In the genomic region with DNA sequence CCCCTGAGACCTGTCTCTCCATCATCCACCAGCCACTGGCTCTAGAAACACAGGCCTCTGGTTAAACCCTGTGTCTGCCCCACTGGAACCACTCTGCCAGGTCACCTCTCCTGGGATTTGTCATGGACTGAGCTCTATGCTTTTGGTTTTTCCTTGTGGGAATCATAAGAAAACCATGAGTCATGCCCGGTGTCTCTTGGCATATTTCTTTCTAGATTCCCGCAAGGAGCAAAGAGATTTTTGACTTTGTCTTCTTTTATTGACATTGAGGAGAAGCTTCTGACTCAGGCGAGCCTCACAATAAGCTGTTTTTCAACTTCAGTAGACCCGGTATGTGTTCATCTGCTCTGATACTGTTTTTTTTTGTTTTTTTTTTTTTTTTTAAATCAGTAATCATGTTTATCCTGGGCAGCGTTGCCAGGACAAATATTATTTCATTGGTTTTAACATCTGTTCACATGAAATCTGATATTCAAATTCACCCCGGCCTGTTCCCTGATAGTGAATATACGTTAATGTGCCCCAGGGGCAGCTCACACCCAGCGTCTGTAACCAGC, we compare ENCODE assay signal across 11 cellular contexts.
DNase-seq lines count a peak whose midpoint lies in the region; ATAC-seq and TF ChIP-seq lines count a peak whose summit lies in the region.
"Had no signal": no experiment of that assay in that cellular context is flagged by ENCODE, and none has a peak within 500 bp of the region (broad histone marks: within the 10 kb centered on the region; RNA-seq: fewer than 3 reads in every experiment).

No MANE protein-coding gene starts in this region.

- dilution Hi-C loops in mammary epithelial cell (cut with HindIII; ENCODE audit: low sequenced_read_pairs), result loop anchor here (5.0 kb wide), 1 partner anchor 56 kb away; no protein-coding TSS in a partner anchor

- H3K36me3 ChIP-seq in mammary epithelial cell (ENCODE audit: insufficient read depth, low read length) (no peaks in the 10 kb centered on the region), osteoblast (ENCODE audit: insufficient read depth, low read length) (no peaks in the 10 kb centered on the region), psoas muscle (ENCODE audit: insufficient read depth in 1 of 2, low read depth in 1 of 2) (no peaks in the 10 kb centered on the region), gastroesophageal sphincter (no peaks in the 10 kb centered on the region)
- H3K36me3 ChIP-seq: left ventricle myocardium inferior had no signal

- no TSS peak for BruUV-seq in mammary epithelial cell (replicated peaks; lab: Mats Ljungman, UMichigan)

- TF ChIP-seq POLR2A in gastroesophageal sphincter (IDR thresholded peaks at IDR 0.05), result no peak

- no peaks in the 10 kb centered on the region for H3K9me3 ChIP-seq in mammary epithelial cell (replicated peaks; ENCODE audit: insufficient read depth, low read length)
- H3K9me3 ChIP-seq in osteoblast (ENCODE audit: low read depth, low read length), result no peaks in the 10 kb centered on the region
- no peaks in the 10 kb centered on the region for H3K9me3 ChIP-seq in psoas muscle
- no peaks in the 10 kb centered on the region for H3K9me3 ChIP-seq in gastroesophageal sphincter
- H3K9me3 ChIP-seq: left ventricle myocardium inferior had no signal

- no peak for TF ChIP-seq EP300 in gastroesophageal sphincter (IDR thresholded peaks at IDR 0.05)

- in situ Hi-C loops in Caki2 (cut with HindIII; ENCODE audit: low pct_unique_long_range_greater_than_20kb, low sequenced_read_pairs) (no loop called here), mammary epithelial cell (cut with MboI; ENCODE audit: low sequenced_read_pairs in 2 of 2) (no loop called here)

- TF ChIP-seq CTCF in mammary epithelial cell (conservative IDR thresholded peaks at IDR 0.05 in 1 of 2, IDR thresholded peaks at IDR 0.05 in 1 of 2; ENCODE audit: extremely low read depth in 1 of 2, insufficient read depth in 1 of 2, low read depth in 1 of 2, low read length in 2 of 2), result no peak
- TF ChIP-seq CTCF in osteoblast (IDR thresholded peaks at IDR 0.05; ENCODE audit: extremely low read depth, low read depth, low read length), result no peak
- TF ChIP-seq CTCF in psoas muscle (IDR thresholded peaks at IDR 0.05), result no peak
- TF ChIP-seq CTCF in gastroesophageal sphincter (IDR thresholded peaks at IDR 0.05), result no peak

- 65% methylated on average over 8 of the region's 8 CpGs for WGBS in mammary epithelial cell (ENCODE audit: low coverage, missing lambda C conversion rate)
- WGBS in psoas muscle, 3 donors, result 49 to 73% (median 60%) methylated on average over 8 of the region's 8 CpGs
- 63 to 93% methylated on average over 3 to 8 of the region's 8 CpGs for WGBS in gastroesophageal sphincter (ENCODE audit: low coverage in 1 of 2), 2 donors

- H3K79me2 ChIP-seq in mammary epithelial cell (ENCODE audit: insufficient read depth, low read length), result no peaks in the 10 kb centered on the region
- H3K79me2 ChIP-seq in osteoblast (ENCODE audit: insufficient read depth, low read length), result no peaks in the 10 kb centered on the region

- no peak overlapping the region for H3K4me2 ChIP-seq in mammary epithelial cell (ENCODE audit: insufficient read depth, low read depth, low read length)
- H3K4me2 ChIP-seq in osteoblast (ENCODE audit: insufficient read depth, low read length), result peak overlapping the region; percentile 58

- H3K27me3 ChIP-seq in mammary epithelial cell (ENCODE audit: insufficient read depth, low read length) (no peaks in the 10 kb centered on the region), osteoblast (ENCODE audit: insufficient read depth, low read length) (peaks cover 23% of the 10 kb centered on the region), psoas muscle (ENCODE audit: insufficient read depth in 3 of 3, low read length in 2 of 3) (no peaks in the 10 kb centered on the region), gastroesophageal sphincter (no peaks in the 10 kb centered on the region)

- CTCF ChIA-PET in mammary epithelial cell (lab: Charles Lee; ENCODE audit: low non-redundant PET), result no interaction called here

- no peak overlapping the region for H3K27ac ChIP-seq in mammary epithelial cell (ENCODE audit: insufficient read depth, low read depth, low read length)
- peak overlapping the region; percentile 81 for H3K27ac ChIP-seq in osteoblast (ENCODE audit: low read depth, low read length)
- no peak overlapping the region for H3K27ac ChIP-seq in psoas muscle
- no peak overlapping the region for H3K27ac ChIP-seq in gastroesophageal sphincter
- H3K27ac ChIP-seq: left ventricle myocardium inferior had no signal

- DNase-seq in Caki2 (ENCODE audit: low read depth), result peak; percentile 85
- DNase-seq in NCI-H1694 (lab: John Stamatoyannopoulos, UW), result peak; percentile 78
- peak; percentile 31 for DNase-seq in mammary epithelial cell
- peak; percentile 81 for DNase-seq in osteoblast (ENCODE audit: insufficient read length, low spot score, missing footprints)
- DNase-seq in psoas muscle, result no peak
- DNase-seq in activated naive CD4-positive, alpha-beta T cell (lab: John Stamatoyannopoulos, UW), result no peak
- DNase-seq: activated T-cell treated with anti-CD3 and anti-CD28 coated beads, Interleukin-2, amount 50 U/mL, for 24 hours; left ventricle myocardium inferior had no signal

- ATAC-seq in psoas muscle (no peak), HG02588 (IDR thresholded peaks at IDR 0.05; ENCODE audit: unreplicated experiment) (no peak), gastroesophageal sphincter (no peak)
- ATAC-seq: stimulated activated memory B cell treated with anti-CD40 and anti-IgM and Interleukin-4, amounts not matched to agents 10 μg/mL and 1 μg/mL and 100 μg/mL, for 72 hours had no signal

- H3K4me3 ChIP-seq in mammary epithelial cell (replicated peaks in 1 of 3; ENCODE audit: insufficient read depth in 1 of 3, low read depth in 2 of 3, low read length in 3 of 3) (no peak overlapping the region), osteoblast (ENCODE audit: insufficient read depth, low read length) (no peak overlapping the region), psoas muscle (no peak overlapping the region), gastroesophageal sphincter (no peak overlapping the region)
- H3K4me3 ChIP-seq: left ventricle myocardium inferior had no signal

- H2AFZ ChIP-seq in mammary epithelial cell (ENCODE audit: low read depth, low read length), result no peak overlapping the region
- H2AFZ ChIP-seq in osteoblast (ENCODE audit: low read length), result no peak overlapping the region

- H3K4me1 ChIP-seq in mammary epithelial cell (ENCODE audit: insufficient read depth, low read length), result peaks cover 13% of the 10 kb centered on the region
- H3K4me1 ChIP-seq in osteoblast (ENCODE audit: insufficient read depth, low read length), result peaks cover 18% of the 10 kb centered on the region
- no peaks in the 10 kb centered on the region for H3K4me1 ChIP-seq in psoas muscle
- H3K4me1 ChIP-seq in gastroesophageal sphincter, result no peaks in the 10 kb centered on the region
- H3K4me1 ChIP-seq: left ventricle myocardium inferior had no signal

- intact Hi-C loops in mammary epithelial cell (cut with micrococcal nuclease) (no loop called here), psoas muscle (cut with DNase I) (no loop called here)

- no peaks in the 10 kb centered on the region for H4K20me1 ChIP-seq in mammary epithelial cell (ENCODE audit: insufficient read depth, low read length)
- no peaks in the 10 kb centered on the region for H4K20me1 ChIP-seq in osteoblast (ENCODE audit: insufficient read depth, low read length)

- H3K9ac ChIP-seq in mammary epithelial cell (ENCODE audit: insufficient read depth, low read length), result no peak overlapping the region

Comparison
In these comparisons a context has a peak if more than half of its experiments do, and no peak if none do; other contexts are left out.
1. DNase-seq: peak in Caki2 (single experiment), NCI-H1694 (single experiment), mammary epithelial cell (single experiment) and osteoblast (single experiment); none in psoas muscle (0 of 2) and activated naive CD4-positive, alpha-beta T cell (0 of 4).